Comparison of ENCODE assay signal across 16 cellular contexts in the genomic region with DNA sequence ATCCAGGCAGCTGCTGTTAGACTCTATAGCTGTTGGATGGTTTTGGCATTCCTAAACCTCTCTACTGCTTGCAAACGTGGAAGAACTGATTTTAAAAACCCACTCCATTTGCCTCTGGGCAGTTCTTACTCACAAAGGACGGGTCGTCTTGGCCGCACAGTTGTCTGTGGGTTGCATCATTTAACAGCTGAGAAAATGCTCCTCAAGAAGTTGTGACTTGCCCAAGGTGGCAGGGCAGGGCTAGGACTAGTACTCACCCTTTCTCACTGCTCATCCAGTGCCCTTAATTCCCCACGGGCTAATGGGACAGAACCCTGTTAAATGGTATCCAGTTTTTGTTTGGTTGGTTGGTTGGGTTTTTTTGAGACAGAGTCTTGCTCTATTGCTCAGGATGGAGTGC. TPM values are rescaled to one million over a fixed set of nuclear protein-coding genes. Genes with fewer than 3 reads are reported as not detected.
DNase-seq lines count a peak whose midpoint lies in the region; TF ChIP-seq lines count a peak whose summit lies in the region.
"Had no signal": no experiment of that assay in that cellular context is flagged by ENCODE, and none has a peak within 500 bp of the region (broad histone marks: within the 10 kb centered on the region; RNA-seq: fewer than 3 reads in every experiment).

No MANE protein-coding gene starts in this region.

- H3K4me1 ChIP-seq in neural progenitor cell = peaks cover 7% of the 10 kb centered on the region

- H3K4me2 ChIP-seq in neural progenitor cell = no peak overlapping the region

- H3K9me3 Mint-ChIP-seq in neural progenitor cell = no peaks in the 10 kb centered on the region

- H3K27me3 Mint-ChIP-seq in neural progenitor cell (ENCODE audit: insufficient read depth, low read depth) = no peaks in the 10 kb centered on the region

- no peaks in the 10 kb centered on the region for H3K9me3 ChIP-seq in neural progenitor cell (ENCODE audit: low read depth)

- H3K36me3 Mint-ChIP-seq in neural progenitor cell = no peaks in the 10 kb centered on the region

- H3K27ac ChIP-seq in HL-60 (replicated peaks) = peak overlapping the region; percentile 44; the same call in 1 of the 2 replicates
- H3K27ac ChIP-seq in epithelial cell of prostate = peak overlapping the region; percentile 74
- no peak overlapping the region for H3K27ac ChIP-seq in neural progenitor cell

- H3K4me1 Mint-ChIP-seq in neural progenitor cell = peaks cover 44% of the 10 kb centered on the region

- H3K4me3 Mint-ChIP-seq in neural progenitor cell = no peak overlapping the region

- H4K20me1 ChIP-seq in neural progenitor cell (ENCODE audit: low read depth) = no peaks in the 10 kb centered on the region

- H3F3A ChIP-seq in neural progenitor cell (ENCODE audit: low read depth) = peaks cover 16% of the 10 kb centered on the region

- H3K27me3 ChIP-seq in HL-60 (ENCODE audit: insufficient read depth, poor library complexity, severe bottlenecking) (no peaks in the 10 kb centered on the region), neural progenitor cell (peaks cover 16% of the 10 kb centered on the region)

- H3K79me2 ChIP-seq in neural progenitor cell (ENCODE audit: low read depth) = no peaks in the 10 kb centered on the region

- DNase-seq in HL-60 (ENCODE audit: low read depth in 1 of 2, low spot score in 1 of 2) = peak in 1 of 2 experiments; percentile 32
- DNase-seq in NCI-H460 (ENCODE audit: extremely low read depth, low read depth) = peak; percentile 12
- DNase-seq in epithelial cell of prostate (ENCODE audit: low read depth, low spot score) = peak; percentile 12
- no peak for DNase-seq in neural progenitor cell (ENCODE audit: low spot score)
- DNase-seq in anterior cingulate cortex (lab: John Stamatoyannopoulos, UW) = no peak
- no peak for DNase-seq in NCI-H1436 (lab: John Stamatoyannopoulos, UW)
- DNase-seq in AG08395 (ENCODE audit: low spot score) = no peak
- DNase-seq: ACHN, HCEC 1CT, NCI-H1105, NCI-H1694, NCI-H510A treated with DMSO at 0.1 percent for 48 hours, NCI-H774, PC-3, RPMI8226 had no signal

- no peak for TF ChIP-seq CTCF in HL-60 (IDR thresholded peaks at IDR 0.05; ENCODE audit: insufficient read depth, low read length)
- TF ChIP-seq CTCF in neural progenitor cell (IDR thresholded peaks at IDR 0.05) = no peak

- peak overlapping the region; percentile 86 for H3K27ac Mint-ChIP-seq in neural progenitor cell

- no peak overlapping the region for H3K9ac ChIP-seq in neural progenitor cell

- H3K36me3 ChIP-seq in neural progenitor cell = no peaks in the 10 kb centered on the region

- no peak overlapping the region for H2AFZ ChIP-seq in neural progenitor cell (replicated peaks)

- H3K4me3 ChIP-seq in HL-60 (replicated peaks; ENCODE audit: insufficient read depth, low read length) (no peak overlapping the region), neural progenitor cell (no peak overlapping the region)

RNA-seq across cellular contexts. Expression of a gene that starts 1.0 kb away (rescaled TPM):
- 0.46 TPM in 1 of 2 replicates, not detected in the other for total RNA-seq in NCI-H460 (2014; rRNA removed; shearing (Covaris generic))
- polyA plus RNA-seq in NCI-H460 (2014; cell fraction: nucleus; rRNA removed) = 0.05 and 1.4 TPM in 2 replicates
- total RNA-seq in neural progenitor cell (ENCODE audit: low replicate concordance) = 0.56 TPM in 1 of 2 replicates, not detected in the other
- total RNA-seq: PC-3; T-helper 1 cell treated with Interleukin-12 subunit alpha and Interleukin-12 subunit beta and Interleukin-4 antibody, amounts not matched to agents 30 ng/mL and 1 ng/mL, for 36 hours had no signal

RNA-seq across cellular contexts. Expression of a gene that starts 54.1 kb away (rescaled TPM):
- total RNA-seq in NCI-H460 (2014; rRNA removed; shearing (Covaris generic)) = not detected in 2 replicates
- 0.47 TPM in 1 of 2 replicates, not detected in the other for polyA plus RNA-seq in NCI-H460 (2014; cell fraction: nucleus; rRNA removed)
- total RNA-seq in neural progenitor cell (ENCODE audit: low replicate concordance) = 0.04 and 0.06 TPM in 2 replicates
- total RNA-seq: PC-3 had no signal

RNA-seq across cellular contexts. Expression of a gene that starts 54.8 kb away (rescaled TPM):
- total RNA-seq in NCI-H460 (2014; rRNA removed; shearing (Covaris generic)) = 88.7 and 99.2 TPM in 2 replicates
- polyA plus RNA-seq in NCI-H460 (2014; cell fraction: nucleus; rRNA removed) = 56.2 and 96.1 TPM in 2 replicates
- 32.1 and 51.8 TPM in 2 replicates for total RNA-seq in neural progenitor cell (ENCODE audit: low replicate concordance)

Comparison
In these comparisons a context has a peak if more than half of its experiments do, and no peak if none do; other contexts are left out.
1. DNase-seq: peak in NCI-H460 (single experiment) and epithelial cell of prostate (single experiment); none in neural progenitor cell (single experiment), anterior cingulate cortex (0 of 58), NCI-H1436 (single experiment) and AG08395 (single experiment).